ENCODE assay signal across 8 cellular contexts in the genomic region with DNA sequence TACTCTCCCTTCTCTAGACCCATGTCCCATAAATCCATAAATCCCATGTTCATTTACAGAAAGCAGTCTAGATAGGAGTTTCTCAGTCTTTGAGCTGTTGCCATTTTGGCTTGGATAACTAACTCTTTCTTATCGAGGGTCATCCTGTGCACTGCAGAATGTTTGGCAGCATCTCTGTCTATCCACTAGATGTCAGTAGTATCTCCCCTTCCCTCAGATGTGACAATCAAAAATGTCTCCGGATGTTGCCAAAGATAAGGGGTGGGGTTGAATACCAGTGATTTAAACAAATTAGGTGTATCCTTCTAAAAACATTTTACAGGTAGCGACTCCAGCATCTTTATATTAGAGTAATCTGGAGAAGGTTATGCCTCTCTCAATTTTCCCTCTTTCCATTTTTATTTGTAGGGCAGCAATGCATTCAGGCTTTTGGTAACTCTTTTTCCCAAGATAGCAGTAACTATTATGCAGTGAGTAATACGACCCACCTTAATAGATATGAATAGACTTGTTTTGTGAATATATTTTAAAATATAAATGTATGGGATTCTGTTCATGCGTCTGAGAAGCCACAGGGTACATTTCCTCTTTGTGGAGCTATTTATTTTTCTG.
DNase-seq lines count a peak whose midpoint lies in the region; ATAC-seq and TF ChIP-seq lines count a peak whose summit lies in the region.

No MANE protein-coding gene starts in this region.

- intact Hi-C loops in Panc1 (cut with micrococcal nuclease; ENCODE audit: unreplicated experiment): loop anchor here (10.0 kb wide), 1 partner anchor 599 kb away; no protein-coding TSS in a partner anchor
- intact Hi-C loops in upper lobe of right lung (cut with DNase I): no loop called here

- CTCF ChIA-PET in Panc1 (lab: Charles Lee): no interaction called here

- peak; percentile 92 for ATAC-seq in Panc1
- ATAC-seq in upper lobe of right lung: peak; percentile 75

- peak; percentile 39 for DNase-seq in ELR (ENCODE audit: low read depth)
- DNase-seq in GM23248: peak; percentile 24
- peak; percentile 65 for DNase-seq in Jurkat, Clone E6-1 (ENCODE audit: low read depth, low spot score)
- DNase-seq in Panc1 (ENCODE audit: low read depth, low spot score): peak; percentile 64
- DNase-seq in fibroblast of pulmonary artery (ENCODE audit: low read depth): peak; percentile 7
- no peak for DNase-seq in upper lobe of right lung
- DNase-seq in T-helper 9 cell: no peak
- DNase-seq in activated CD8-positive, alpha-beta memory T cell treated with anti-CD3 and anti-CD28 coated beads, Interleukin-2, amount 50 U/mL, for 48 hours: no peak

- in situ Hi-C loops in GM23248 (cut with MboI): no loop called here
- in situ Hi-C loops in Panc1 (cut with HindIII; ENCODE audit: low pct_unique_long_range_greater_than_20kb, low sequenced_read_pairs): no loop called here

- WGBS in GM23248 (ENCODE audit: low coverage in 1 of 2, low lambda C conversion rate in 2 of 2, missing lambda C conversion rate in 2 of 2), 2 experiments: 53 to 60% methylated on average over 5 of the region's 5 CpGs

- H3K9me2 ChIP-seq in GM23248 (ENCODE audit: insufficient read depth): no peaks in the 10 kb centered on the region

- H3K9me3 ChIP-seq in GM23248 (ENCODE audit: low read depth) (peaks cover 4% of the 10 kb centered on the region), Panc1 (ENCODE audit: control insufficient read depth, insufficient read depth, low read depth, low read length) (peaks cover 7% of the 10 kb centered on the region; the same call in 1 of the 2 replicates), upper lobe of right lung (no peaks in the 10 kb centered on the region)

- no peak overlapping the region for H3K4me2 ChIP-seq in GM23248 (ENCODE audit: unreplicated experiment)

- H3K79me2 ChIP-seq in GM23248 (ENCODE audit: insufficient read depth): no peaks in the 10 kb centered on the region

- H3K36me3 ChIP-seq in GM23248 (ENCODE audit: low read depth) (0 out of 2 replicates have a peak, but pooled peaks cover 6% of the 10 kb centered on the region), Panc1 (ENCODE audit: control insufficient read depth, insufficient read depth, low read length) (no peaks in the 10 kb centered on the region), upper lobe of right lung (peaks cover 57% of the 10 kb centered on the region)

- POLR2A ChIA-PET in Panc1 (lab: Charles Lee): interaction anchor here (0.6 kb wide), 1 partner anchor 22 kb away, joined by 3 read pairs; no protein-coding TSS in a partner anchor

- no peak overlapping the region for H3K4me3 ChIP-seq in GM23248
- no peak overlapping the region for H3K4me3 ChIP-seq in Jurkat, Clone E6-1 (ENCODE audit: low read length)
- H3K4me3 ChIP-seq in Panc1 (ENCODE audit: low read depth in 2 of 2, low read length in 2 of 2): peak overlapping the region; percentile 9 to 32; a peak in 3 of 4 replicates
- H3K4me3 ChIP-seq in fibroblast of pulmonary artery (replicated peaks; ENCODE audit: low read depth, low read length): no peak overlapping the region
- H3K4me3 ChIP-seq in upper lobe of right lung: no peak overlapping the region

- BruUV-seq in Panc1 (replicated peaks; lab: Mats Ljungman, UMichigan): no TSS peak

- no peak overlapping the region for H2AFZ ChIP-seq in GM23248

- no peak overlapping the region for H3K27ac ChIP-seq in GM23248
- H3K27ac ChIP-seq in Panc1 (ENCODE audit: low read length): no peak overlapping the region
- H3K27ac ChIP-seq in upper lobe of right lung: no peak overlapping the region

- H3K27me3 ChIP-seq in GM23248 (replicated peaks; ENCODE audit: insufficient read depth) (no peaks in the 10 kb centered on the region), Panc1 (ENCODE audit: control insufficient read depth, insufficient read depth, low read length) (no peaks in the 10 kb centered on the region), upper lobe of right lung (no peaks in the 10 kb centered on the region)

- peak; percentile 84 for TF ChIP-seq CTCF in Panc1 (IDR thresholded peaks at IDR 0.05)
- TF ChIP-seq CTCF in fibroblast of pulmonary artery (IDR thresholded peaks at IDR 0.05; ENCODE audit: low read length, missing control alignments): peak; percentile 51
- TF ChIP-seq CTCF in upper lobe of right lung (IDR thresholded peaks at IDR 0.05): peak; percentile 48

- H4K20me1 ChIP-seq in GM23248 (ENCODE audit: insufficient read depth): no peaks in the 10 kb centered on the region

- H3K4me1 ChIP-seq in GM23248 (ENCODE audit: insufficient read depth): 0 out of 2 replicates have a peak, but pooled peaks cover 4% of the 10 kb centered on the region
- no peaks in the 10 kb centered on the region for H3K4me1 ChIP-seq in Panc1 (ENCODE audit: control insufficient read depth, insufficient read depth, low read length)
- H3K4me1 ChIP-seq in upper lobe of right lung: no peaks in the 10 kb centered on the region

- H3K9ac ChIP-seq in GM23248: no peak overlapping the region

- no peaks in the 10 kb centered on the region for H3F3A ChIP-seq in GM23248 (ENCODE audit: insufficient read depth)

Comparison
In these comparisons a context has a peak if more than half of its experiments do, and no peak if none do; other contexts are left out.
1. DNase-seq: peak in ELR (single experiment), GM23248 (single experiment), Jurkat, Clone E6-1 (single experiment), Panc1 (single experiment) and fibroblast of pulmonary artery (single experiment); none in upper lobe of right lung (single experiment), T-helper 9 cell (single experiment) and activated CD8-positive, alpha-beta memory T cell treated with anti-CD3 and anti-CD28 coated beads, Interleukin-2, amount 50 U/mL, for 48 hours (single experiment).
2. H3K4me3 ChIP-seq: peak in Panc1 (2 of 2); none in GM23248 (single experiment), Jurkat, Clone E6-1 (single experiment), fibroblast of pulmonary artery (single experiment) and upper lobe of right lung (single experiment).
3. Peak in every context shown above with its lines, with median percentiles within 50 percentile points of each other: CTCF ChIP-seq.